16 cellular contexts compared by ENCODE assay signal in the genomic region with DNA sequence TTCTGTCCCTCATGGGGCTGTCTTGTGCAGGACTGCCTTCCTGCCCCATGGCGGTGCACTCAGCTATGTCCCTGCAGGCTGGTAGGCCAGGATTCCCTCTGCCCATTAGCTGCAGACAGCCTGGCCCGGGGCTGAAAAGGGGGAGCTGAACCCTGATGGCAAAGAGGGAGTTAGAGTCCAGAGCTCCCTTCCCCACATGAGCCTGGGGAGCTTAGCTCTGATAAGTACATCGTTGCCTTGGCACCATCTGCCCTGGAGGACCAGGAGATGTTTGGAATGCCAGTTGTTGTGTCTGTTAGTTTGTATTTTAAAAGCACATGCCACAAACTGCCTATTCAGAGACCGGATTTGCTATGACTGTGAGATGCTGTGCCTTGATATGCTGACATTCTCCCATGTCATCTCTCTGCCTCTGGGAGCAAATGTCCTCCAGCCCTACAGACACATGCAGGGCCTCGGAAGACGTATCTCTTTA.
DNase-seq lines count a peak whose midpoint lies in the region; ATAC-seq and TF ChIP-seq lines count a peak whose summit lies in the region.
"Had no signal": no experiment of that assay in that cellular context is flagged by ENCODE, and none has a peak within 500 bp of the region (broad histone marks: within the 10 kb centered on the region; RNA-seq: fewer than 3 reads in every experiment).

No MANE protein-coding gene starts in this region.

- no peaks in the 10 kb centered on the region for H3K4me1 Mint-ChIP-seq in WTC11

- H3K27ac Mint-ChIP-seq in WTC11 = no peak overlapping the region
- H3K27ac Mint-ChIP-seq: CD4-positive, alpha-beta T cell; IgD-negative memory B cell had no signal

- peak; percentile 71 for ATAC-seq in WTC11
- no peak for ATAC-seq in HG03095 (IDR thresholded peaks at IDR 0.05; ENCODE audit: unreplicated experiment)
- no peak for ATAC-seq in GM19023 (IDR thresholded peaks at IDR 0.05; ENCODE audit: unreplicated experiment)
- ATAC-seq in GM19395 (IDR thresholded peaks at IDR 0.05; ENCODE audit: unreplicated experiment) = no peak

- H3K9me3 Mint-ChIP-seq in WTC11 = no peaks in the 10 kb centered on the region
- H3K9me3 Mint-ChIP-seq: CD4-positive, alpha-beta T cell had no signal

- POLR2A ChIA-PET in WTC11 (lab: Charles Lee) = no interaction called here

- DNase-seq in EH (ENCODE audit: low read depth) (peak; percentile 35), NCI-H1694 (lab: John Stamatoyannopoulos, UW) (peak; percentile 11), WTC11 (ENCODE audit: low spot score) (no peak), iPS-NIHi11 (ENCODE audit: low spot score) (peak; percentile 39)
- DNase-seq in activated CD4-positive, alpha-beta T cell treated with anti-CD3 and anti-CD28 coated beads for 1 hour = no peak
- DNase-seq: AML-193; Calu3; CD4-positive, alpha-beta T cell; MV-4-11; NCI-H187; NCI-H774; SHP77 had no signal

- TF ChIP-seq CTCF in WTC11 (IDR thresholded peaks at IDR 0.05) = no peak

- H3K36me3 Mint-ChIP-seq in WTC11 = no peaks in the 10 kb centered on the region

- CTCF ChIA-PET in WTC11 (lab: Charles Lee) = interaction anchor here (1.0 to 1.1 kb wide), 2 partner anchors 53 to 55 kb away, joined by 3 to 6 read pairs; no protein-coding TSS in a partner anchor

- no peaks in the 10 kb centered on the region for H3K27me3 Mint-ChIP-seq in WTC11 (ENCODE audit: low read depth)
- H3K27me3 Mint-ChIP-seq: CD4-positive, alpha-beta T cell had no signal

- H3K4me3 Mint-ChIP-seq in WTC11 = no peak overlapping the region
- H3K4me3 Mint-ChIP-seq: CD4-positive, alpha-beta T cell; IgD-negative memory B cell had no signal

TF ChIP-seq in WTC11, 78 proteins besides CTCF, POLR2A, EP300 and RAD21:
- TF ChIP-seq ZNF138 (CRISPR knock-in tag; conservative IDR thresholded peaks at IDR 0.05) (no peak), ZNF416 (CRISPR knock-in tag; IDR thresholded peaks at IDR 0.05) (no peak), IRF2 (CRISPR knock-in tag; IDR thresholded peaks at IDR 0.05; ENCODE audit: borderline replicate concordance, low read depth) (no peak), KAT7 (CRISPR knock-in tag; IDR thresholded peaks at IDR 0.05; ENCODE audit: borderline replicate concordance) (no peak), ZNF121 (CRISPR knock-in tag; IDR thresholded peaks at IDR 0.05) (no peak), MYBL2 (CRISPR knock-in tag; IDR thresholded peaks at IDR 0.05) (no peak), NFE2L1 (CRISPR knock-in tag; IDR thresholded peaks at IDR 0.05) (no peak)
- TF ChIP-seq, protein P1, sequence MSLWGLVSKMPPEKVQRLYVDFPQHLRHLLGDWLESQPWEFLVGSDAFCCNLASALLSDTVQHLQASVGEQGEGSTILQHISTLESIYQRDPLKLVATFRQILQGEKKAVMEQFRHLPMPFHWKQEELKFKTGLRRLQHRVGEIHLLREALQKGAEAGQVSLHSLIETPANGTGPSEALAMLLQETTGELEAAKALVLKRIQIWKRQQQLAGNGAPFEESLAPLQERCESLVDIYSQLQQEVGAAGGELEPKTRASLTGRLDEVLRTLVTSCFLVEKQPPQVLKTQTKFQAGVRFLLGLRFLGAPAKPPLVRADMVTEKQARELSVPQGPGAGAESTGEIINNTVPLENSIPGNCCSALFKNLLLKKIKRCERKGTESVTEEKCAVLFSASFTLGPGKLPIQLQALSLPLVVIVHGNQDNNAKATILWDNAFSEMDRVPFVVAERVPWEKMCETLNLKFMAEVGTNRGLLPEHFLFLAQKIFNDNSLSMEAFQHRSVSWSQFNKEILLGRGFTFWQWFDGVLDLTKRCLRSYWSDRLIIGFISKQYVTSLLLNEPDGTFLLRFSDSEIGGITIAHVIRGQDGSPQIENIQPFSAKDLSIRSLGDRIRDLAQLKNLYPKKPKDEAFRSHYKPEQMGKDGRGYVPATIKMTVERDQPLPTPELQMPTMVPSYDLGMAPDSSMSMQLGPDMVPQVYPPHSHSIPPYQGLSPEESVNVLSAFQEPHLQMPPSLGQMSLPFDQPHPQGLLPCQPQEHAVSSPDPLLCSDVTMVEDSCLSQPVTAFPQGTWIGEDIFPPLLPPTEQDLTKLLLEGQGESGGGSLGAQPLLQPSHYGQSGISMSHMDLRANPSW (CRISPR knock-in tag; conservative IDR thresholded peaks at IDR 0.05; ENCODE audit: low read depth) = no peak
- TF ChIP-seq, protein P2, sequence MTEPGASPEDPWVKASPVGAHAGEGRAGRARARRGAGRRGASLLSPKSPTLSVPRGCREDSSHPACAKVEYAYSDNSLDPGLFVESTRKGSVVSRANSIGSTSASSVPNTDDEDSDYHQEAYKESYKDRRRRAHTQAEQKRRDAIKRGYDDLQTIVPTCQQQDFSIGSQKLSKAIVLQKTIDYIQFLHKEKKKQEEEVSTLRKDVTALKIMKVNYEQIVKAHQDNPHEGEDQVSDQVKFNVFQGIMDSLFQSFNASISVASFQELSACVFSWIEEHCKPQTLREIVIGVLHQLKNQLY (CRISPR knock-in tag; IDR thresholded peaks at IDR 0.05) = no peak
- TF ChIP-seq, protein P3, sequence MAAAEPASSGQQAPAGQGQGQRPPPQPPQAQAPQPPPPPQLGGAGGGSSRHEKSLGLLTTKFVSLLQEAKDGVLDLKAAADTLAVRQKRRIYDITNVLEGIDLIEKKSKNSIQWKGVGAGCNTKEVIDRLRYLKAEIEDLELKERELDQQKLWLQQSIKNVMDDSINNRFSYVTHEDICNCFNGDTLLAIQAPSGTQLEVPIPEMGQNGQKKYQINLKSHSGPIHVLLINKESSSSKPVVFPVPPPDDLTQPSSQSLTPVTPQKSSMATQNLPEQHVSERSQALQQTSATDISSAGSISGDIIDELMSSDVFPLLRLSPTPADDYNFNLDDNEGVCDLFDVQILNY (CRISPR knock-in tag; IDR thresholded peaks at IDR 0.05) = no peak
- TF ChIP-seq, protein P4, sequence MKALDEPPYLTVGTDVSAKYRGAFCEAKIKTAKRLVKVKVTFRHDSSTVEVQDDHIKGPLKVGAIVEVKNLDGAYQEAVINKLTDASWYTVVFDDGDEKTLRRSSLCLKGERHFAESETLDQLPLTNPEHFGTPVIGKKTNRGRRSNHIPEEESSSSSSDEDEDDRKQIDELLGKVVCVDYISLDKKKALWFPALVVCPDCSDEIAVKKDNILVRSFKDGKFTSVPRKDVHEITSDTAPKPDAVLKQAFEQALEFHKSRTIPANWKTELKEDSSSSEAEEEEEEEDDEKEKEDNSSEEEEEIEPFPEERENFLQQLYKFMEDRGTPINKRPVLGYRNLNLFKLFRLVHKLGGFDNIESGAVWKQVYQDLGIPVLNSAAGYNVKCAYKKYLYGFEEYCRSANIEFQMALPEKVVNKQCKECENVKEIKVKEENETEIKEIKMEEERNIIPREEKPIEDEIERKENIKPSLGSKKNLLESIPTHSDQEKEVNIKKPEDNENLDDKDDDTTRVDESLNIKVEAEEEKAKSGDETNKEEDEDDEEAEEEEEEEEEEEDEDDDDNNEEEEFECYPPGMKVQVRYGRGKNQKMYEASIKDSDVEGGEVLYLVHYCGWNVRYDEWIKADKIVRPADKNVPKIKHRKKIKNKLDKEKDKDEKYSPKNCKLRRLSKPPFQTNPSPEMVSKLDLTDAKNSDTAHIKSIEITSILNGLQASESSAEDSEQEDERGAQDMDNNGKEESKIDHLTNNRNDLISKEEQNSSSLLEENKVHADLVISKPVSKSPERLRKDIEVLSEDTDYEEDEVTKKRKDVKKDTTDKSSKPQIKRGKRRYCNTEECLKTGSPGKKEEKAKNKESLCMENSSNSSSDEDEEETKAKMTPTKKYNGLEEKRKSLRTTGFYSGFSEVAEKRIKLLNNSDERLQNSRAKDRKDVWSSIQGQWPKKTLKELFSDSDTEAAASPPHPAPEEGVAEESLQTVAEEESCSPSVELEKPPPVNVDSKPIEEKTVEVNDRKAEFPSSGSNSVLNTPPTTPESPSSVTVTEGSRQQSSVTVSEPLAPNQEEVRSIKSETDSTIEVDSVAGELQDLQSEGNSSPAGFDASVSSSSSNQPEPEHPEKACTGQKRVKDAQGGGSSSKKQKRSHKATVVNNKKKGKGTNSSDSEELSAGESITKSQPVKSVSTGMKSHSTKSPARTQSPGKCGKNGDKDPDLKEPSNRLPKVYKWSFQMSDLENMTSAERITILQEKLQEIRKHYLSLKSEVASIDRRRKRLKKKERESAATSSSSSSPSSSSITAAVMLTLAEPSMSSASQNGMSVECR (CRISPR knock-in tag; IDR thresholded peaks at IDR 0.05; ENCODE audit: borderline replicate concordance) = no peak
- TF ChIP-seq, protein P5, sequence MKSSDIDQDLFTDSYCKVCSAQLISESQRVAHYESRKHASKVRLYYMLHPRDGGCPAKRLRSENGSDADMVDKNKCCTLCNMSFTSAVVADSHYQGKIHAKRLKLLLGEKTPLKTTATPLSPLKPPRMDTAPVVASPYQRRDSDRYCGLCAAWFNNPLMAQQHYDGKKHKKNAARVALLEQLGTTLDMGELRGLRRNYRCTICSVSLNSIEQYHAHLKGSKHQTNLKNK (CRISPR knock-in tag; IDR thresholded peaks at IDR 0.05) = no peak
- TF ChIP-seq, protein P6, sequence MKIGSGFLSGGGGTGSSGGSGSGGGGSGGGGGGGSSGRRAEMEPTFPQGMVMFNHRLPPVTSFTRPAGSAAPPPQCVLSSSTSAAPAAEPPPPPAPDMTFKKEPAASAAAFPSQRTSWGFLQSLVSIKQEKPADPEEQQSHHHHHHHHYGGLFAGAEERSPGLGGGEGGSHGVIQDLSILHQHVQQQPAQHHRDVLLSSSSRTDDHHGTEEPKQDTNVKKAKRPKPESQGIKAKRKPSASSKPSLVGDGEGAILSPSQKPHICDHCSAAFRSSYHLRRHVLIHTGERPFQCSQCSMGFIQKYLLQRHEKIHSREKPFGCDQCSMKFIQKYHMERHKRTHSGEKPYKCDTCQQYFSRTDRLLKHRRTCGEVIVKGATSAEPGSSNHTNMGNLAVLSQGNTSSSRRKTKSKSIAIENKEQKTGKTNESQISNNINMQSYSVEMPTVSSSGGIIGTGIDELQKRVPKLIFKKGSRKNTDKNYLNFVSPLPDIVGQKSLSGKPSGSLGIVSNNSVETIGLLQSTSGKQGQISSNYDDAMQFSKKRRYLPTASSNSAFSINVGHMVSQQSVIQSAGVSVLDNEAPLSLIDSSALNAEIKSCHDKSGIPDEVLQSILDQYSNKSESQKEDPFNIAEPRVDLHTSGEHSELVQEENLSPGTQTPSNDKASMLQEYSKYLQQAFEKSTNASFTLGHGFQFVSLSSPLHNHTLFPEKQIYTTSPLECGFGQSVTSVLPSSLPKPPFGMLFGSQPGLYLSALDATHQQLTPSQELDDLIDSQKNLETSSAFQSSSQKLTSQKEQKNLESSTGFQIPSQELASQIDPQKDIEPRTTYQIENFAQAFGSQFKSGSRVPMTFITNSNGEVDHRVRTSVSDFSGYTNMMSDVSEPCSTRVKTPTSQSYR (CRISPR knock-in tag; IDR thresholded peaks at IDR 0.05) = no peak

Comparison
In these comparisons a context has a peak if more than half of its experiments do, and no peak if none do; other contexts are left out.
1. DNase-seq: peak in EH (single experiment), NCI-H1694 (single experiment) and iPS-NIHi11 (single experiment); none in WTC11 (single experiment) and activated CD4-positive, alpha-beta T cell treated with anti-CD3 and anti-CD28 coated beads for 1 hour (single experiment).